Comparison of ENCODE assay signal across 24 cellular contexts in the genomic region with DNA sequence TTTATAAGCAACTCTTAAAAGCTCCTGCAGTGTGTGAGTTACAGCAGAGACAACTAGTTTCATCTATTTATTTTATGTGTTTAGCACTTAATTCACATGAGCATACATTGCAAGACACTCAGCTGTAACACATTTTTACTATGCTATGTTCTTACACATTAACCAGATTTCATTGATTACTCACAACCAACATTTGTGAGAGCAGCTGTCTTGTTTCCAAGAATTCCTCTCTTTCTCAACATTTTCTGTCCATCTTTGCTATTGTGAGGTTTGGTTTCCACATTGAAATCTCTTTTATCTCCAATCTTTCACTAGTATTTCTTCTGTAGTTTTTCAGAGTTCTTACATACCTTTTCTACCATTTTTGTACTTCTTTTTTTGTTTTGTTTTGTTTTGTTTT. TPM values are rescaled to one million over a fixed set of nuclear protein-coding genes. Genes with fewer than 3 reads are reported as not detected.
DNase-seq lines count a peak whose midpoint lies in the region; ATAC-seq, FAIRE-seq and TF ChIP-seq lines count a peak whose summit lies in the region.
"Had no signal": no experiment of that assay in that cellular context is flagged by ENCODE, and none has a peak within 500 bp of the region (broad histone marks: within the 10 kb centered on the region; RNA-seq: fewer than 3 reads in every experiment).

No MANE protein-coding gene starts in this region.

- CTCF ChIA-PET in HepG2 (lab: Yijun Ruan, JAX; ENCODE audit: low intra/inter-chr PET ratio, low total read pairs), result no interaction called here

- TF ChIP-seq CTCF in fibroblast of mammary gland (conservative IDR thresholded peaks at IDR 0.05; ENCODE audit: control insufficient read depth, insufficient read depth, low read depth, low read length) (no peak), HepG2 (CRISPR knock-in tag; IDR thresholded peaks at IDR 0.05) (no peak)

- peak overlapping the region; percentile 5 for H2AFZ ChIP-seq in HepG2 (ENCODE audit: low read length)

- DNase-seq in stimulated activated naive CD8-positive, alpha-beta T cell treated with anti-CD3 and anti-CD28 coated beads, Interleukin-15, Interleukin-2, amounts not matched to agents 100 U/mL and 50 U/mL, for 24 hours, result no peak
- DNase-seq in fibroblast of mammary gland (ENCODE audit: low read depth) (peak; percentile 52), HepG2 (ENCODE audit: low spot score) (no peak), mesenteric fat pad (ENCODE audit: low spot score) (no peak), HK-2 (ENCODE audit: unreplicated experiment) (no peak), UCSD-AML1 (lab: John Stamatoyannopoulos, UW; ENCODE audit: unreplicated experiment) (no peak)
- DNase-seq: COR-L47, DMS 273 treated with DMSO at 0.1 percent for 48 hours, GDM1, NCI-H1105 treated with DMSO at 0.1 percent for 48 hours, NCI-H1694 treated with DMSO at 0.1 percent for 48 hours, NCI-H2107, NCI-H2227 treated with DMSO at 0.1 percent for 48 hours, NCI-H524, NCI-H82, OCI-M1, SHP77 treated with DMSO at 0.1 percent for 48 hours had no signal

- no peaks in the 10 kb centered on the region for H3K79me2 ChIP-seq in HepG2 (ENCODE audit: insufficient read depth, low read length)

- H3K4me2 ChIP-seq in HepG2 (ENCODE audit: low read depth, low read length), result no peak overlapping the region

- H3K36me3 ChIP-seq in HepG2 (replicated peaks in 1 of 2; ENCODE audit: control insufficient read depth in 1 of 2, insufficient read depth in 2 of 2, low read length in 2 of 2), result no peaks in the 10 kb centered on the region
- H3K36me3 ChIP-seq: HAP-1 had no signal

- no peak for FAIRE-seq in HepG2 (lab: Jason Lieb, UNC)
- FAIRE-seq: GM19239, K562 had no signal

- peak overlapping the region; percentile 65 for H3K27ac Mint-ChIP-seq in stimulated activated naive CD8-positive, alpha-beta T cell treated with anti-CD3 and anti-CD28 coated beads, Interleukin-15, Interleukin-2, amounts not matched to agents 100 ng/mL and 50 ng/mL, for 24 hours
- H3K27ac Mint-ChIP-seq: B cell had no signal

- in situ Hi-C loops in HepG2 (cut with HindIII; ENCODE audit: extremely low pct_ligation_motif_present, low pct_unique_long_range_greater_than_20kb), result no loop called here

- no peaks in the 10 kb centered on the region for H3K9me3 Mint-ChIP-seq in stimulated activated naive CD8-positive, alpha-beta T cell treated with anti-CD3 and anti-CD28 coated beads, Interleukin-15, Interleukin-2, amounts not matched to agents 100 ng/mL and 50 ng/mL, for 24 hours

- H3K4me3 Mint-ChIP-seq in stimulated activated naive CD8-positive, alpha-beta T cell treated with anti-CD3 and anti-CD28 coated beads, Interleukin-15, Interleukin-2, amounts not matched to agents 100 ng/mL and 50 ng/mL, for 24 hours, result no peak overlapping the region
- H3K4me3 Mint-ChIP-seq: B cell had no signal

- no peaks in the 10 kb centered on the region for H3K4me1 Mint-ChIP-seq in stimulated activated naive CD8-positive, alpha-beta T cell treated with anti-CD3 and anti-CD28 coated beads, Interleukin-15, Interleukin-2, amounts not matched to agents 100 ng/mL and 50 ng/mL, for 24 hours (ENCODE audit: low read depth)
- H3K4me1 Mint-ChIP-seq: B cell had no signal

- no peak for ATAC-seq in stimulated activated naive CD8-positive, alpha-beta T cell treated with anti-CD3 and anti-CD28 coated beads, Interleukin-15, Interleukin-2, amounts not matched to agents 100 U/mL and 50 U/mL, for 24 hours
- ATAC-seq in HepG2, result no peak
- ATAC-seq in HG03521 (IDR thresholded peaks at IDR 0.05; ENCODE audit: unreplicated experiment), result no peak
- ATAC-seq: K562 had no signal

- H3K27ac ChIP-seq in HepG2 (ENCODE audit: extremely low read length, insufficient read depth, low read length), result no peak overlapping the region
- H3K27ac ChIP-seq: 22Rv1 had no signal

- no peak overlapping the region for H3K4me3 ChIP-seq in fibroblast of mammary gland (ENCODE audit: control insufficient read depth, low read depth, low read length)
- no peak overlapping the region for H3K4me3 ChIP-seq in HepG2 (replicated peaks in 1 of 3; ENCODE audit: insufficient read depth in 1 of 3, low read depth in 2 of 3, low read length in 3 of 3)
- H3K4me3 ChIP-seq: HAP-1, K562 had no signal

- intact Hi-C loops in HepG2 (cut with micrococcal nuclease; ENCODE audit: unreplicated experiment), result loop anchor here (10.0 kb wide), 1 partner anchor 53 kb away; no protein-coding TSS in a partner anchor

- H3K9me3 ChIP-seq in HepG2 (ENCODE audit: low read length), result no peaks in the 10 kb centered on the region
- H3K9me3 ChIP-seq: HAP-1 had no signal

- H3K36me3 Mint-ChIP-seq in stimulated activated naive CD8-positive, alpha-beta T cell treated with anti-CD3 and anti-CD28 coated beads, Interleukin-15, Interleukin-2, amounts not matched to agents 100 ng/mL and 50 ng/mL, for 24 hours (ENCODE audit: low read depth), result no peaks in the 10 kb centered on the region

- H4K20me1 ChIP-seq in HepG2 (ENCODE audit: insufficient read depth, low read length), result no peaks in the 10 kb centered on the region

- peaks cover 76% of the 10 kb centered on the region for H3K4me1 ChIP-seq in HepG2 (ENCODE audit: insufficient read depth, low read length)
- H3K4me1 ChIP-seq: HAP-1 had no signal

- no peaks in the 10 kb centered on the region for H3K27me3 ChIP-seq in HepG2 (ENCODE audit: control insufficient read depth in 1 of 2, insufficient read depth in 2 of 2, low read length in 2 of 2)

- TF ChIP-seq EP300 in HepG2 (IDR thresholded peaks at IDR 0.05; ENCODE audit: low read depth in 2 of 2, low read length in 2 of 2), result no peak
- TF ChIP-seq EP300 in HepG2 (CRISPR knock-in tag; IDR thresholded peaks at IDR 0.05; ENCODE audit: borderline replicate concordance), result no peak

- TF ChIP-seq POLR2A in HepG2 (IDR thresholded peaks at IDR 0.05; ENCODE audit: insufficient read depth in 1 of 2, low read depth in 2 of 2, low read length in 2 of 2), result no peak

- H3K27me3 Mint-ChIP-seq in stimulated activated naive CD8-positive, alpha-beta T cell treated with anti-CD3 and anti-CD28 coated beads, Interleukin-15, Interleukin-2, amounts not matched to agents 100 ng/mL and 50 ng/mL, for 24 hours, result peaks cover 8% of the 10 kb centered on the region

- POLR2A ChIA-PET in HepG2 (lab: Yijun Ruan, JAX), result no interaction called here

- no TSS peak for BruUV-seq in HepG2 (replicated peaks; lab: Mats Ljungman, UMichigan)

- no peak for TF ChIP-seq RAD21 in HepG2 (CRISPR knock-in tag; IDR thresholded peaks at IDR 0.05)

- H3K9ac ChIP-seq in HepG2 (ENCODE audit: insufficient read depth, low read depth, low read length), result no peak overlapping the region

TF ChIP-seq in HepG2, 621 proteins besides CTCF, POLR2A, EP300 and RAD21:
- peak; percentile 77 for TF ChIP-seq BCL6 (CRISPR knock-in tag; IDR thresholded peaks at IDR 0.05)
- TF ChIP-seq, protein P1, sequence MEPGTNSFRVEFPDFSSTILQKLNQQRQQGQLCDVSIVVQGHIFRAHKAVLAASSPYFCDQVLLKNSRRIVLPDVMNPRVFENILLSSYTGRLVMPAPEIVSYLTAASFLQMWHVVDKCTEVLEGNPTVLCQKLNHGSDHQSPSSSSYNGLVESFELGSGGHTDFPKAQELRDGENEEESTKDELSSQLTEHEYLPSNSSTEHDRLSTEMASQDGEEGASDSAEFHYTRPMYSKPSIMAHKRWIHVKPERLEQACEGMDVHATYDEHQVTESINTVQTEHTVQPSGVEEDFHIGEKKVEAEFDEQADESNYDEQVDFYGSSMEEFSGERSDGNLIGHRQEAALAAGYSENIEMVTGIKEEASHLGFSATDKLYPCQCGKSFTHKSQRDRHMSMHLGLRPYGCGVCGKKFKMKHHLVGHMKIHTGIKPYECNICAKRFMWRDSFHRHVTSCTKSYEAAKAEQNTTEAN (CRISPR knock-in tag; conservative IDR thresholded peaks at IDR 0.05), result 0 out of 2 replicates have a peak, but pooled peaks have one; percentile 45
- 0 out of 2 replicates have a peak, but pooled peaks have one; percentile 33 for TF ChIP-seq GATAD2A (CRISPR knock-in tag; IDR thresholded peaks at IDR 0.05)
- TF ChIP-seq ZMAT5 (CRISPR knock-in tag; IDR thresholded peaks at IDR 0.05; ENCODE audit: borderline replicate concordance, low read depth), result no peak

RNA-seq across cellular contexts. Expression of gene COPRS, which starts 51.2 kb away (rescaled TPM):
- total RNA-seq in HepG2 (2016; rRNA removed; fragmentation: Illumina TruSeq; extraction: Trizol), result 93.8 and 98.3 TPM in 2 replicates
- 118 and 126 TPM in 2 replicates for total RNA-seq in HepG2 (2016; cell fraction: cytosol; rRNA removed; fragmentation: Illumina TruSeq; extraction: Trizol; ENCODE audit: low read depth)
- total RNA-seq in HepG2 (2016; cell fraction: insoluble cytoplasmic fraction; rRNA removed; fragmentation: Illumina TruSeq; extraction: Trizol), result 95.1 and 104 TPM in 2 replicates
- total RNA-seq in HepG2 (2016; cell fraction: membrane; rRNA removed; fragmentation: Illumina TruSeq; extraction: Trizol), result 137 and 150 TPM in 2 replicates
- total RNA-seq in HepG2 (2016; cell fraction: nucleus; rRNA removed; fragmentation: Illumina TruSeq; extraction: Trizol), result 31.9 and 32.6 TPM in 2 replicates
- 19.5 and 22.7 TPM in 2 replicates for polyA plus RNA-seq in HepG2 (2011; rRNA removed)
- polyA plus RNA-seq in HepG2 (2011; cell fraction: cytosol; rRNA removed), result 26.8 and 28.8 TPM in 2 replicates
- polyA plus RNA-seq in HepG2 (2011; cell fraction: nucleus; rRNA removed), result 7.9 and 9.7 TPM in 2 replicates
- 30.5 and 39.3 TPM in 2 replicates for polyA plus RNA-seq in HepG2 (2012)
- 114 and 127 TPM in 2 replicates for polyA plus RNA-seq in HepG2 (2016; cell fraction: cytosol; fragmentation: Illumina TruSeq; extraction: Trizol; ENCODE audit: low read depth)
- 98.1 and 98.9 TPM in 2 replicates for polyA plus RNA-seq in HepG2 (2016; cell fraction: insoluble cytoplasmic fraction; fragmentation: Illumina TruSeq; extraction: Trizol; ENCODE audit: low read depth)
- polyA plus RNA-seq in HepG2 (2016; cell fraction: membrane; fragmentation: Illumina TruSeq; extraction: Trizol; ENCODE audit: low read depth), result 120 and 125 TPM in 2 replicates
- polyA plus RNA-seq in HepG2 (2016; cell fraction: nucleus; fragmentation: Illumina TruSeq; extraction: Trizol; ENCODE audit: insufficient read depth, low read depth), result 56.8 and 64.5 TPM in 2 replicates
- 14.1 and 34.1 TPM in 2 replicates for polyA minus RNA-seq in HepG2 (2011; rRNA and poly(A)+ RNA removed; ENCODE audit: low replicate concordance)
- polyA minus RNA-seq in HepG2 (2011; cell fraction: cytosol; rRNA and poly(A)+ RNA removed), result 10.8 and 11.9 TPM in 2 replicates
- 4.9 and 5.5 TPM in 2 replicates for polyA minus RNA-seq in HepG2 (2011; cell fraction: nucleus; rRNA and poly(A)+ RNA removed)
- total RNA-seq in mesenteric fat pad, result 61.3 TPM
